In the genomic region with DNA sequence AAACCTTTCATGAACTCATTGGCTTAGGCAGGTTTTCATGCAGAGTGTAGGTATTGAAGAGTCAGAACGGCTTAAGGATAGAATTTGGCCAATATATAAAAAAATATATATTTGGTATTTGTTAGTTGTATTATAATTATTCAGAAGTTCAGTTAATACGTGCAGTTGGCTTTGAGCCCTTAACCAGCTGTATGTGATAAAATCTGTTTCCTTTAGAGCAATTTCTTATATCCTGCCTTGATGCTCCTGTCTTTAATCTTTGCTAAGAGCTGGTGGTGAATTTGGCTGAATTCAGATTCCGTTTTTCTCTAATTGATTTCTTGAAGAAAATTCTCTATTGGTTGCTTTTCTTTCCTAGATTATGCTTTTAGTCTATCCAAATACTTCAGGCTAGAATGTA, we compare ENCODE assay signal across 14 cellular contexts. TPM values are rescaled to one million over a fixed set of nuclear protein-coding genes. Genes with fewer than 3 reads are reported as not detected.
DNase-seq lines count a peak whose midpoint lies in the region; ATAC-seq, FAIRE-seq and TF ChIP-seq lines count a peak whose summit lies in the region.
"Had no signal": no experiment of that assay in that cellular context is flagged by ENCODE, and none has a peak within 500 bp of the region (broad histone marks: within the 10 kb centered on the region; RNA-seq: fewer than 3 reads in every experiment).

No MANE protein-coding gene starts in this region.

- no peaks in the 10 kb centered on the region for H3K27me3 Mint-ChIP-seq in mesothelial cell of epicardium (ENCODE audit: low read depth)

- H2BK120ac ChIP-seq in IMR-90 (ENCODE audit: low read depth, low read length) (no peak overlapping the region), mesendoderm (ENCODE audit: low read depth, low read length) (no peak overlapping the region)

- peaks cover 7% of the 10 kb centered on the region for H3K4me1 ChIP-seq in IMR-90 (ENCODE audit: control insufficient read depth, insufficient read depth, low read length)
- H3K4me1 ChIP-seq in K562 (replicated peaks in 1 of 2; ENCODE audit: control insufficient read depth in 2 of 2, insufficient read depth in 2 of 2, low read length in 2 of 2), result peaks cover 0 to 12% of the 10 kb centered on the region in 2 experiments; a peak in 2 of 5 replicates
- H3K4me1 ChIP-seq in mesendoderm (ENCODE audit: control insufficient read depth, low read depth, low read length), result no peaks in the 10 kb centered on the region

- H4K8ac ChIP-seq in IMR-90 (ENCODE audit: low read depth in 2 of 2, low read length in 2 of 2) (no peak overlapping the region), mesendoderm (ENCODE audit: low read depth, low read length) (no peak overlapping the region)

- intact Hi-C loops in IMR-90 (cut with micrococcal nuclease), result no loop called here
- intact Hi-C loops in K562 (cut with micrococcal nuclease), result loop anchor here (2.0 kb wide), 1 partner anchor 49 kb away; no protein-coding TSS in a partner anchor

- H3K9me1 ChIP-seq in IMR-90 (ENCODE audit: insufficient read depth, low read length) (no peaks in the 10 kb centered on the region; the same call in none of the 2 replicates), K562 (ENCODE audit: control insufficient read depth, insufficient read depth, low read length) (no peaks in the 10 kb centered on the region)

- H3K18ac ChIP-seq in IMR-90 (ENCODE audit: low read depth, low read length) (no peak overlapping the region), mesendoderm (ENCODE audit: low read length) (no peak overlapping the region)

- peaks cover 77% of the 10 kb centered on the region for H3K79me2 ChIP-seq in K562 (ENCODE audit: control insufficient read depth, insufficient read depth, low read length)
- H3K79me2 ChIP-seq in mesendoderm (ENCODE audit: control insufficient read depth, insufficient read depth, low read length), result no peaks in the 10 kb centered on the region

- H4K5ac ChIP-seq in IMR-90 (ENCODE audit: low read depth, low read length) (no peak overlapping the region), mesendoderm (ENCODE audit: low read length) (no peak overlapping the region)

- H3K9me3 Mint-ChIP-seq in mesothelial cell of epicardium, result no peaks in the 10 kb centered on the region

- H3K4me2 ChIP-seq in IMR-90 (ENCODE audit: low read depth, low read length) (0 out of 2 replicates have a peak overlapping the region, but pooled peaks have one; percentile 34), K562 (ENCODE audit: insufficient read depth, low read length) (peak overlapping the region; percentile 92), mesendoderm (ENCODE audit: low read length) (no peak overlapping the region)

- no peak overlapping the region for H4K91ac ChIP-seq in IMR-90 (ENCODE audit: insufficient read depth, low read depth, low read length)

- H2BK5ac ChIP-seq in IMR-90 (ENCODE audit: low read depth, low read length, poor library complexity, severe bottlenecking) (no peak overlapping the region), mesendoderm (ENCODE audit: low read length) (no peak overlapping the region)

- H2BK20ac ChIP-seq in IMR-90 (ENCODE audit: low read depth, low read length), result no peak overlapping the region

- no peak overlapping the region for H2AK5ac ChIP-seq in IMR-90 (ENCODE audit: low read depth, low read length)
- no peak overlapping the region for H2AK5ac ChIP-seq in mesendoderm (ENCODE audit: low read length)

- ATAC-seq in IMR-90 (ENCODE audit: low read depth) (no peak), K562 (no peak), HG03095 (IDR thresholded peaks at IDR 0.05; ENCODE audit: unreplicated experiment) (no peak), HG02885 (IDR thresholded peaks at IDR 0.05; ENCODE audit: poor library complexity, unreplicated experiment) (no peak)

- H3K4ac ChIP-seq in IMR-90 (ENCODE audit: low read depth, low read length) (no peak overlapping the region), mesendoderm (ENCODE audit: low read depth, low read length) (no peak overlapping the region)

- WGBS in IMR-90 (ENCODE audit: extremely low coverage in 2 of 2, insufficient read length in 1 of 2), 2 experiments, result no CpG with 5 or more reads among the region's 3 CpGs
- WGBS in K562 (ENCODE audit: insufficient coverage, low coverage, missing lambda C conversion rate), result 5% methylated on average over 3 of the region's 3 CpGs
- WGBS in mesendoderm (ENCODE audit: extremely low coverage, insufficient coverage, low lambda C conversion rate), result 100% methylated on average over 1 of the region's 3 CpGs

- no peak overlapping the region for H3K27ac ChIP-seq in IMR-90 (ENCODE audit: insufficient read depth, low read length)
- no peak overlapping the region for H3K27ac ChIP-seq in K562 (ENCODE audit: extremely low read depth, low read depth, low read length)
- no peak overlapping the region for H3K27ac ChIP-seq in mesendoderm (ENCODE audit: low read depth, low read length)
- H3K27ac ChIP-seq: dorsolateral prefrontal cortex, RWPE1 had no signal

- no peaks in the 10 kb centered on the region for H3K27me3 ChIP-seq in BJ (ENCODE audit: control insufficient read depth, insufficient read depth, low read length)
- H3K27me3 ChIP-seq in IMR-90 (ENCODE audit: control insufficient read depth, insufficient read depth, low read length), result no peaks in the 10 kb centered on the region
- no peaks in the 10 kb centered on the region for H3K27me3 ChIP-seq in K562 (ENCODE audit: control insufficient read depth in 2 of 2, insufficient read depth in 2 of 2, low read length in 2 of 2)
- no peaks in the 10 kb centered on the region for H3K27me3 ChIP-seq in mesendoderm (ENCODE audit: insufficient read depth, low read length, poor library complexity)
- H3K27me3 ChIP-seq: dorsolateral prefrontal cortex had no signal

- no peak for FAIRE-seq in K562 (lab: Jason Lieb, UNC)

- BruUV-seq in IMR-90 (replicated peaks; lab: Mats Ljungman, UMichigan) (no TSS peak), K562 (replicated peaks; lab: Mats Ljungman, UMichigan) (no TSS peak)

- no peak overlapping the region for H2BK15ac ChIP-seq in IMR-90 (ENCODE audit: low read depth, low read length)
- H2BK15ac ChIP-seq in mesendoderm (replicated peaks; ENCODE audit: low read depth), result no peak overlapping the region

- H3K56ac ChIP-seq in IMR-90 (ENCODE audit: extremely low read depth, insufficient read depth, low read length), result no peak overlapping the region
- H3K56ac ChIP-seq in mesendoderm (ENCODE audit: low read length), result no peak overlapping the region

- H4K20me1 ChIP-seq in IMR-90 (ENCODE audit: insufficient read depth, low read length) (peaks cover 22% of the 10 kb centered on the region; the same call in 1 of the 2 replicates), K562 (replicated peaks; ENCODE audit: control insufficient read depth, insufficient read depth, low read length) (no peaks in the 10 kb centered on the region; the same call in 1 of the 2 replicates)

- peak; percentile 49; the same call in 1 of the 2 replicates for TF ChIP-seq POLR2A in IMR-90 (IDR thresholded peaks at IDR 0.05; ENCODE audit: low read depth, low read length)
- TF ChIP-seq POLR2A in K562 (conservative IDR thresholded peaks at IDR 0.05), result no peak

- H2AK9ac ChIP-seq in IMR-90 (replicated peaks; ENCODE audit: low read depth, low read length, poor library complexity), result no peak overlapping the region

- no peaks in the 10 kb centered on the region for H3K9me3 ChIP-seq in IMR-90 (ENCODE audit: control insufficient read depth, insufficient read depth, low read length)
- no peaks in the 10 kb centered on the region for H3K9me3 ChIP-seq in K562 (replicated peaks; ENCODE audit: control insufficient read depth, insufficient read depth, low read depth, low read length)

- no peak overlapping the region for H3K23ac ChIP-seq in IMR-90 (ENCODE audit: low read depth, low read length)
- no peak overlapping the region for H3K23ac ChIP-seq in mesendoderm (ENCODE audit: low read length)

- peak overlapping the region; percentile 75 for H3K4me3 Mint-ChIP-seq in mesothelial cell of epicardium

- TF ChIP-seq RAD21 in IMR-90 (IDR thresholded peaks at IDR 0.05; ENCODE audit: low read length), result no peak
- no peak for TF ChIP-seq RAD21 in K562 (CRISPR knock-in tag; conservative IDR thresholded peaks at IDR 0.05 in 1 of 2, IDR thresholded peaks at IDR 0.05 in 1 of 2)

- H3K14ac ChIP-seq in IMR-90 (replicated peaks; ENCODE audit: low read depth, low read length), result no peak overlapping the region

- H2AFZ ChIP-seq in IMR-90 (replicated peaks; ENCODE audit: low read length, poor library complexity) (no peak overlapping the region), K562 (ENCODE audit: low read depth, low read length) (no peak overlapping the region)

- H3K4me3 ChIP-seq in BJ (ENCODE audit: low read depth, low read length), result peak overlapping the region; percentile 10; the same call in 1 of the 2 replicates
- H3K4me3 ChIP-seq in IMR-90 (ENCODE audit: insufficient read depth, low read depth, low read length), result no peak overlapping the region
- H3K4me3 ChIP-seq in K562, result no peak overlapping the region
- H3K4me3 ChIP-seq in mesendoderm (ENCODE audit: low read length), result no peak overlapping the region
- H3K4me3 ChIP-seq: dorsolateral prefrontal cortex had no signal

- H3K9ac ChIP-seq in IMR-90 (ENCODE audit: low read depth, low read length), result no peak overlapping the region
- H3K9ac ChIP-seq in K562 (ENCODE audit: insufficient read depth in 1 of 2, low read depth in 2 of 2, low read length in 2 of 2), result peak overlapping the region in 1 of 2 experiments; percentile 88; a peak in 2 of 4 replicates
- no peak overlapping the region for H3K9ac ChIP-seq in mesendoderm (ENCODE audit: low read length)

- in situ Hi-C loops in IMR-90 (cut with MboI; ENCODE audit: low sequenced_read_pairs), result no loop called here
- in situ Hi-C loops in K562 (cut with MboI), result no loop called here

- peak overlapping the region; percentile 95 for H3K27ac Mint-ChIP-seq in mesothelial cell of epicardium
- H3K27ac Mint-ChIP-seq: progenitor cell of endocrine pancreas had no signal

- dilution Hi-C loops in IMR-90 (cut with HindIII; ENCODE audit: low sequenced_read_pairs, unreplicated experiment), result no loop called here

- TF ChIP-seq EP300 in K562 (IDR thresholded peaks at IDR 0.05; ENCODE audit: low read length), result no peak

- peaks cover 8% of the 10 kb centered on the region for H3K36me3 Mint-ChIP-seq in mesothelial cell of epicardium

- TF ChIP-seq CTCF in BJ (IDR thresholded peaks at IDR 0.05; ENCODE audit: insufficient read depth, low read depth, low read length) (no peak), IMR-90 (conservative IDR thresholded peaks at IDR 0.05; ENCODE audit: low read depth, low read length) (no peak), K562 (IDR thresholded peaks at IDR 0.05 in 2 of 3, conservative IDR thresholded peaks at IDR 0.05 in 1 of 3; ENCODE audit: insufficient read depth in 2 of 3, low read depth in 1 of 3, low read length in 3 of 3) (no peak), mesothelial cell of epicardium (IDR thresholded peaks at IDR 0.05; ENCODE audit: unreplicated experiment) (no peak)

- CTCF ChIA-PET in BJ (lab: Yijun Ruan, JAX), result interaction anchor here (0.6 to 1.6 kb wide), 4 partner anchors 22 to 297 kb away, joined by 3 to 6 read pairs (median 3); no protein-coding TSS in a partner anchor
- CTCF ChIA-PET in IMR-90 (lab: Yijun Ruan, JAX), result interaction anchor here (0.6 to 1.3 kb wide), 3 partner anchors 17 to 48 kb away, joined by 3 to 6 read pairs (median 4); no protein-coding TSS in a partner anchor
- CTCF ChIA-PET in K562 (lab: Yijun Ruan, JAX; ENCODE audit: low intra/inter-chr PET ratio), result no interaction called here

- H3K36me3 ChIP-seq in BJ (ENCODE audit: control insufficient read depth, insufficient read depth, low read length) (peaks cover 5% of the 10 kb centered on the region), IMR-90 (ENCODE audit: control insufficient read depth, insufficient read depth, low read length) (peaks cover 16% of the 10 kb centered on the region), K562 (ENCODE audit: control insufficient read depth, insufficient read depth, low read length) (peaks cover 60% of the 10 kb centered on the region), mesendoderm (ENCODE audit: control insufficient read depth, insufficient read depth, low read length) (no peaks in the 10 kb centered on the region)

- POLR2A ChIA-PET in BJ (lab: Charles Lee), result interaction anchor here (0.6 kb wide), 1 partner anchor 19 kb away, joined by 3 read pairs; no protein-coding TSS in a partner anchor
- POLR2A ChIA-PET in IMR-90 (lab: Charles Lee; ENCODE audit: unreplicated experiment), result interaction anchor here (1.4 kb wide), 1 partner anchor 22 kb away, joined by 3 read pairs; no protein-coding TSS in a partner anchor
- POLR2A ChIA-PET in K562 (lab: Yijun Ruan, JAX), result interaction anchor here (0.9 to 1.6 kb wide), 6 partner anchors 9 to 48 kb away, joined by 3 to 4 read pairs (median 3); no protein-coding TSS in a partner anchor

- peaks cover 15 to 38% of the 10 kb centered on the region in 2 experiments for H3K79me1 ChIP-seq in IMR-90 (ENCODE audit: low read depth in 1 of 2, low read length in 2 of 2)
- H3K79me1 ChIP-seq in mesendoderm (ENCODE audit: low read length), result no peaks in the 10 kb centered on the region

- H3K4me1 Mint-ChIP-seq in mesothelial cell of epicardium, result peaks cover 55% of the 10 kb centered on the region

- DNase-seq in BJ (ENCODE audit: low read depth) (no peak), IMR-90 (no peak), K562 (ENCODE audit: extremely low read depth in 1 of 4, low spot score in 3 of 4) (no peak), mesothelial cell of epicardium (ENCODE audit: low spot score in 2 of 2, unreplicated experiment in 2 of 2) (no peak), HCEC 1CT (no peak), mesendoderm (no peak)
- DNase-seq: DMS79, dorsolateral prefrontal cortex, islet precursor cell, NCI-H187 had no signal

RNA-seq across cellular contexts. Expression of gene ANXA1, which starts 3.7 kb away (rescaled TPM):
- 581 and 1,031 TPM in 2 replicates for polyA plus RNA-seq in BJ (2011; rRNA removed)
- 193 and 221 TPM in 2 replicates for polyA minus RNA-seq in BJ (2011; rRNA and poly(A)+ RNA removed)
- 583 and 637 TPM in 2 replicates for total RNA-seq in IMR-90 (2012; rRNA removed)
- 465 and 520 TPM in 2 replicates for polyA plus RNA-seq in IMR-90 (2012; rRNA removed)
- polyA plus RNA-seq in IMR-90 (2012; cell fraction: cytosol; rRNA removed), result 66.9 and 122 TPM in 2 replicates
- polyA plus RNA-seq in IMR-90 (2012; cell fraction: nucleus; rRNA removed; ENCODE audit: low replicate concordance), result 22.6 and 233 TPM in 2 replicates
- total RNA-seq in K562 (2011; cell fraction: chromatin; rRNA removed; ENCODE audit: low replicate concordance), result 84.5 and 286 TPM in 2 replicates
- total RNA-seq in K562 (2011; cell fraction: nucleolus; rRNA removed), result 63.2 and 89.4 TPM in 2 replicates
- total RNA-seq in K562 (2011; cell fraction: nucleoplasm; rRNA removed), result 161 and 202 TPM in 2 replicates
- total RNA-seq in K562 (2014; rRNA removed), result 395 and 406 TPM in 2 replicates
- 699 and 816 TPM in 2 replicates for total RNA-seq in K562 (2014; rRNA removed; fragmentation: Illumina TruSeq; extraction: Trizol)
- total RNA-seq in K562 (2015; rRNA removed; fragmentation: Illumina TruSeq; extraction: Trizol), result 445 and 472 TPM in 2 replicates
- total RNA-seq in K562 (2021), result 407 and 423 TPM in 2 replicates
- polyA plus RNA-seq in K562 (2011; rRNA removed), result 560 and 820 TPM in 2 replicates
- 136 and 244 TPM in 2 replicates for polyA plus RNA-seq in K562 (2011; cell fraction: cytosol; rRNA removed)
- polyA plus RNA-seq in K562 (2011; cell fraction: nucleus; rRNA removed), result 168 and 258 TPM in 2 replicates
- 427 and 491 TPM in 2 replicates for polyA plus RNA-seq in K562 (2012)
- 603 and 620 TPM in 2 replicates for polyA plus RNA-seq in K562 (2014; fragmentation: Illumina TruSeq; extraction: Trizol)
- polyA plus RNA-seq in K562 (2014; fragmentation: Nextera tagmentation; extraction: Ambion mirVana), result 1,000 to 10,000 TPM in 1 of 2 experiments, 100 to 1,000 TPM in 1; 940 to 1,298 TPM
- 529 and 544 TPM in 2 replicates for polyA plus RNA-seq in K562 (2014; rRNA removed)
- polyA minus RNA-seq in K562 (2011; rRNA and poly(A)+ RNA removed), result 415 and 433 TPM in 2 replicates
- polyA minus RNA-seq in K562 (2011; cell fraction: cytosol; rRNA and poly(A)+ RNA removed), result 143 and 163 TPM in 2 replicates
- 111 and 232 TPM in 2 replicates for polyA minus RNA-seq in K562 (2011; cell fraction: nucleus; rRNA and poly(A)+ RNA removed)
- 166 to 189 TPM (median 183 TPM) in 3 replicates for total RNA-seq in mesothelial cell of epicardium
- 43.8 TPM for polyA plus RNA-seq in mesendoderm (2013, experiment 1 of 2)
- polyA plus RNA-seq in mesendoderm (2013, experiment 2 of 2), result 48.2 TPM
